ENCODE assay signal across 8 cellular contexts in the genomic region with DNA sequence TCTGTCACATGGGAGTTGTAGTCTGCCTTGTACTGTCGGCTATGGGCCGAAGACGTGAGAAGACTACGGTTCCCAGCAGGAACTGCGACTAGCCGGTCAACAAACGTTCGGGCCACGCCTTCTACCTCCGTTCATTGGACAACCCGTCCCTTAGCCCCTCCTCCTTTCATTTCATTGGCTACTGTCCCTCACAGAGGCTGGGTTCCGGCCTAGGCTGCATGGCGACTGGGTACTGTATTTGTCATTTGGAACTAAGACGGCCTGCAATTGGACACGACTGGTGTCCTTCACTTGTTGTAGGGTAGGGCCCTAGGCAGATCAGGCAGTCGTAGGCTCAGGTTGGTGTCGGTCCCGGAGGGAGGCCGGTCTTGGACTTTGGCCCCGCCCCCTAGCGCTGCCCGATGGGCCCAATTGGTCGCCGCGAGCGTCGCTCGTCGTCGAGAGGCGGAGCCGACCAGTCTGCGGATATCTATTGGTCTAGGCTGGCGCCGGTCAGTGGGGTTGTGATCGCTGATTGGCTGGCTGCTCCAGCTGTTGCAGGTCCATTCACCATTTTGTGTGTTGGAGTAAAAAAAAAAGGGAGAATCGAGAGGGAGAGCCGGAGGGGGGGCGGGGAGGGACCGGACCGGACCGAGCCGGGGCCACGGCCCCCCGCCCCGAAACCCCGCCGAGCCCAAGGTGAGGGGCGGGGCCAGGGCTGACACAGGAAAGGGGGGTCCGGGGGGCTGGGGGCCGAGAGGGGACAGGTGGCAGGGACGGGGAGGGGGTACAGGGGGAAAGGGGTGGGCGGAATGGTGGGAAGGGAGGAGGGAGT. TPM values are rescaled to one million over a fixed set of nuclear protein-coding genes. Genes with fewer than 3 reads are reported as not detected.
A peak's percentile ranks its signal among the peaks of the same experiment; 100 is the strongest.
DNase-seq lines count a peak whose midpoint lies in the region; ATAC-seq, FAIRE-seq and TF ChIP-seq lines count a peak whose summit lies in the region.

TSS of gene CIC (plus strand) at position 549 of the 814 bp plus-strand sequence. CDS start 2,532 bp downstream, outside the sequence.

- H3K23ac ChIP-seq in neuronal stem cell (ENCODE audit: low read depth, low read length, poor library complexity): peak within 1 kb of the TSS; percentile 87

- H4K91ac ChIP-seq in neuronal stem cell (ENCODE audit: low read depth, low read length, poor library complexity): no peak within 1 kb of the TSS

- peak; percentile 96 for DNase-seq in GM03348 (ENCODE audit: low spot score)
- peak; percentile 100 for DNase-seq in NCI-H1092 (lab: John Stamatoyannopoulos, UW)
- peak; percentile 99 for DNase-seq in activated naive CD4-positive, alpha-beta T cell treated with anti-CD3 and anti-CD28 coated beads, Interleukin-2, amount 50 U/mL, for 16 hours
- DNase-seq in frontal cortex (ENCODE audit: low spot score in 2 of 2): peak; percentile 94 to 98
- peak; percentile 100 for DNase-seq in neuronal stem cell (ENCODE audit: low spot score)

- WGBS in neuronal stem cell (ENCODE audit: extremely low coverage in 2 of 2, insufficient read length in 2 of 2, insufficient replicate concordance in 1 of 2), 2 donors: no CpG with 5 or more reads among the region's 53 CpGs

- peak within 1 kb of the TSS; percentile 97 for H2BK5ac ChIP-seq in neuronal stem cell (ENCODE audit: low read length)

- H3K27me3 ChIP-seq in neuronal stem cell (ENCODE audit: control insufficient read depth in 3 of 3, insufficient read depth in 3 of 3, low read depth in 1 of 3, low read length in 3 of 3): no peaks in the 10 kb centered on the region
- H3K27me3 ChIP-seq in subcutaneous abdominal adipose tissue (ENCODE audit: control insufficient read depth in 5 of 5, insufficient read depth in 4 of 5, low read length in 5 of 5): peaks cover 0 to 5% (median 0%) of the 10 kb centered on the region in 5 donors

- H2AFZ ChIP-seq in neuronal stem cell (ENCODE audit: low read length): peak within 1 kb of the TSS; percentile 91

- H3K79me1 ChIP-seq in neuronal stem cell (ENCODE audit: low read depth, low read length): peaks cover 18% of the 10 kb centered on the region

- H3K14ac ChIP-seq in neuronal stem cell (ENCODE audit: low read length): no peak within 1 kb of the TSS

- H2BK15ac ChIP-seq in neuronal stem cell (ENCODE audit: low read length): peak within 1 kb of the TSS; percentile 92

- H3K36me3 ChIP-seq in neuronal stem cell (replicated peaks in 1 of 2; ENCODE audit: control insufficient read depth in 2 of 2, insufficient read depth in 2 of 2, low read length in 2 of 2) (peaks cover 6 to 17% of the 10 kb centered on the region in 2 donors), subcutaneous abdominal adipose tissue (ENCODE audit: control insufficient read depth in 5 of 5, insufficient read depth in 5 of 5, low read length in 5 of 5) (peaks cover 0 to 26% (median 22%) of the 10 kb centered on the region in 5 donors)

- H2BK120ac ChIP-seq in neuronal stem cell (ENCODE audit: low read depth, low read length): no peak within 1 kb of the TSS

- no peak within 1 kb of the TSS for H4K8ac ChIP-seq in neuronal stem cell (ENCODE audit: low read depth, low read length)

- H3K4me3 ChIP-seq in neuronal stem cell (ENCODE audit: low read length in 2 of 2) (peak within 1 kb of the TSS; percentile 65 to 84), subcutaneous abdominal adipose tissue (ENCODE audit: low read depth in 1 of 5, low read length in 5 of 5) (peak within 1 kb of the TSS; percentile 76 to 96 (median 85))

- H2BK12ac ChIP-seq in neuronal stem cell (ENCODE audit: low read length): peak within 1 kb of the TSS; percentile 41

- peak within 1 kb of the TSS; percentile 89 for H3K27ac ChIP-seq in neuronal stem cell (replicated peaks; ENCODE audit: low read length)
- H3K27ac ChIP-seq in subcutaneous abdominal adipose tissue (ENCODE audit: low read depth, low read length): peak within 1 kb of the TSS; percentile 98

- peak; percentile 80 for ATAC-seq in HG02610 (IDR thresholded peaks at IDR 0.05; ENCODE audit: unreplicated experiment)
- ATAC-seq in SK-N-SH treated with all-trans-retinoic acid at 6 μM for 48 hours: peak; percentile 95

- H3K9ac ChIP-seq in neuronal stem cell (ENCODE audit: low read depth, low read length, poor library complexity) (peak within 1 kb of the TSS; percentile 91), subcutaneous abdominal adipose tissue (ENCODE audit: low read length in 5 of 5) (peak within 1 kb of the TSS; percentile 90 to 98 (median 96))

- H3K9me3 ChIP-seq in neuronal stem cell (replicated peaks in 1 of 2; ENCODE audit: control insufficient read depth in 2 of 2, insufficient read depth in 1 of 2, low read depth in 1 of 2, low read length in 2 of 2) (no peaks in the 10 kb centered on the region), subcutaneous abdominal adipose tissue (ENCODE audit: control insufficient read depth in 5 of 5, low read length in 5 of 5) (no peaks in the 10 kb centered on the region)

- H3K4me1 ChIP-seq in neuronal stem cell (ENCODE audit: control insufficient read depth in 2 of 2, insufficient read depth in 1 of 2, low read depth in 1 of 2, low read length in 2 of 2) (peaks cover 12 to 19% of the 10 kb centered on the region in 2 donors), subcutaneous abdominal adipose tissue (ENCODE audit: control insufficient read depth in 5 of 5, insufficient read depth in 5 of 5, low read length in 5 of 5) (peaks cover 12 to 32% (median 28%) of the 10 kb centered on the region in 5 donors)

- FAIRE-seq in frontal cortex (lab: Jason Lieb, UNC): peak; percentile 99

- H3K4ac ChIP-seq in neuronal stem cell (ENCODE audit: low read length): peak within 1 kb of the TSS; percentile 37

- peak within 1 kb of the TSS; percentile 90 for H2AK5ac ChIP-seq in neuronal stem cell (ENCODE audit: low read depth, low read length)

- peak within 1 kb of the TSS; percentile 100 for H3K18ac ChIP-seq in neuronal stem cell (ENCODE audit: low read length)

- H3K4me2 ChIP-seq in neuronal stem cell (ENCODE audit: insufficient read depth, low read length, poor library complexity, severe bottlenecking): peak within 1 kb of the TSS; percentile 90

TF ChIP-seq in SK-N-SH treated with all-trans-retinoic acid at 6 μM for 48 hours, 23 proteins besides CTCF, POLR2A, EP300 and RAD21:
- TF ChIP-seq ZC3H10 (CRISPR knock-in tag; IDR thresholded peaks at IDR 0.05) (no peak), ZNF565 (CRISPR knock-in tag; conservative IDR thresholded peaks at IDR 0.05; ENCODE audit: low read depth) (no peak), PPARA (CRISPR knock-in tag; IDR thresholded peaks at IDR 0.05; ENCODE audit: borderline replicate concordance) (no peak), ARNTL (CRISPR knock-in tag; IDR thresholded peaks at IDR 0.05; ENCODE audit: borderline replicate concordance, low read depth) (no peak), CREB5 (CRISPR knock-in tag; IDR thresholded peaks at IDR 0.05; ENCODE audit: low read depth) (no peak), ESRRG (CRISPR knock-in tag; IDR thresholded peaks at IDR 0.05) (no peak), SNAI2 (CRISPR knock-in tag; IDR thresholded peaks at IDR 0.05) (no peak), ZFP3 (CRISPR knock-in tag; IDR thresholded peaks at IDR 0.05) (no peak), TCF4 (CRISPR knock-in tag; IDR thresholded peaks at IDR 0.05; ENCODE audit: borderline replicate concordance) (no peak), TOX (CRISPR knock-in tag; IDR thresholded peaks at IDR 0.05; ENCODE audit: borderline replicate concordance) (no peak), ZFP30 (CRISPR knock-in tag; IDR thresholded peaks at IDR 0.05) (no peak), GLIS3 (CRISPR knock-in tag; IDR thresholded peaks at IDR 0.05) (no peak), POU6F1 (CRISPR knock-in tag; IDR thresholded peaks at IDR 0.05; ENCODE audit: borderline replicate concordance, low read depth) (no peak)
TF ChIP-seq in SK-N-SH treated with all-trans-retinoic acid at 6 μM for 48 hours: peak in this region for 0.

RNA-seq across cellular contexts. Expression of gene CIC, which starts in this region (rescaled TPM):
- 15.5 TPM for total RNA-seq in frontal cortex
- polyA plus RNA-seq in neuronal stem cell (2013, experiment 1 of 2): 38.5 TPM
- 37.8 TPM for polyA plus RNA-seq in neuronal stem cell (2013, experiment 2 of 2)

Comparison
In these comparisons a context has a peak if more than half of its experiments do, and no peak if none do; other contexts are left out.
1. Peak in every context shown above with its lines: DNase-seq, ATAC-seq, H3K4me3 ChIP-seq and H3K27ac ChIP-seq.